In the genomic region with DNA sequence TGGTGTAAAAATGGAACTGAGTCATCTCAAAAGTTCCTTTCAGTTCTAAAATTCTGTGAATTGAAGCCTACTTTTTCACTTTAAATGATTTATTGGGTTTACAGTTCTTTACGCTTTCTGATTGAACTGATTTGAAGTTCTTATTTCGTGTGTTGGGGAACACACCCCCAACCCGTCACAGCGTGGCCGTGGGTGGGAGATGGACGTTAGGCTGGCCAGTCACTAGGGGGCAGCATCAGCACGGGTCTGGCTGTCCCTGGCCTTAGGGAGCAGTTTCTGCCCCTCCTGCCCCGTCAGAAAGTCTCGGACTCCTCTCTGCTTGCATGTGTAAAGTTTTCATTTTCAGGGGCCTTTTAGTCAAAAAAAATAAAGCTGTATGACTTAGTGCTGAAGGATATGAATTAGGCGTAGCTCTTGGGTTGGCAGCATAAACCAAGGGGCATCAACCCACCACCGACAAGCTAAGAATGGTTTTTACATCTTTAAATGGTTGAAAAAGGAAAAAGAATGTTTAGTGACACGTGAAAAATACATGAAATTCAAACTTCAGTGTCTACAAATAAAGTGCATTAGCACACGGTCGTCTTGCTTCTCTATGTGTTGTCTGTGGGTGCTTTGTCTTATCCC, we compare ENCODE assay signal across 9 cellular contexts.
DNase-seq lines count a peak whose midpoint lies in the region; ATAC-seq, FAIRE-seq and TF ChIP-seq lines count a peak whose summit lies in the region.
"Had no signal": no experiment of that assay in that cellular context is flagged by ENCODE, and none has a peak within 500 bp of the region (broad histone marks: within the 10 kb centered on the region; RNA-seq: fewer than 3 reads in every experiment).

No MANE protein-coding gene starts in this region.

- H3K9me3 Mint-ChIP-seq in Caco-2 (ENCODE audit: unreplicated experiment) = no peaks in the 10 kb centered on the region

- CTCF ChIA-PET in Caco-2 (lab: Charles Lee) = interaction anchor here (0.6 kb wide), 1 partner anchor 309 kb away, joined by 3 read pairs; no protein-coding TSS in a partner anchor

- no peaks in the 10 kb centered on the region for H3K36me3 Mint-ChIP-seq in Caco-2 (ENCODE audit: insufficient read depth, unreplicated experiment)

- H3K27ac Mint-ChIP-seq in Caco-2 (ENCODE audit: unreplicated experiment) = no peak overlapping the region

- intact Hi-C loops in Caco-2 (cut with micrococcal nuclease; ENCODE audit: unreplicated experiment) (loop anchor here (5.0 to 10.0 kb wide), 2 partner anchors 129 to 396 kb away; a partner anchor contains a TSS), tibial artery (cut with DNase I; ENCODE audit: low total_unique reads) (loop anchor here (2.0 to 10.0 kb wide), 4 partner anchors 51 to 401 kb away; a partner anchor contains a TSS)

- H3K27me3 Mint-ChIP-seq in Caco-2 (ENCODE audit: insufficient read depth, unreplicated experiment) = no peaks in the 10 kb centered on the region

- POLR2A ChIA-PET in Caco-2 (lab: Charles Lee) = no interaction called here

- H3K9me3 ChIP-seq in Caco-2 = no peaks in the 10 kb centered on the region
- H3K9me3 ChIP-seq in tibial artery = no peaks in the 10 kb centered on the region

- H3K4me1 Mint-ChIP-seq in Caco-2 (ENCODE audit: low read depth, unreplicated experiment) = peaks cover 7% of the 10 kb centered on the region

- BruUV-seq in Caco-2 (replicated peaks; lab: Mats Ljungman, UMichigan) = no TSS peak

- H3K4me3 ChIP-seq in Caco-2 (ENCODE audit: low read depth, low read length) (no peak overlapping the region), foreskin fibroblast (ENCODE audit: low read depth in 1 of 2, low read length in 2 of 2) (no peak overlapping the region), tibial artery (no peak overlapping the region)

- H3K27me3 ChIP-seq in Caco-2 (replicated peaks; ENCODE audit: control insufficient read depth, insufficient read depth, low read length) (no peaks in the 10 kb centered on the region), tibial artery (no peaks in the 10 kb centered on the region)

- ATAC-seq in omental fat pad (ENCODE audit: low FRiP score) = peak; percentile 76

- H3K36me3 ChIP-seq in Caco-2 (ENCODE audit: control insufficient read depth, insufficient read depth, low read length) (no peaks in the 10 kb centered on the region), tibial artery (peaks cover 0 to 12% (median 11%) of the 10 kb centered on the region in 3 donors)

- FAIRE-seq in HTR-8/SVneo (lab: Jason Lieb, UNC) = no peak
- FAIRE-seq: endometrium had no signal

- H3K4me1 ChIP-seq in Caco-2 (no peaks in the 10 kb centered on the region), tibial artery (peaks cover 0 to 19% (median 7%) of the 10 kb centered on the region in 4 donors)

- no peak overlapping the region for H3K4me3 Mint-ChIP-seq in Caco-2 (ENCODE audit: unreplicated experiment)

- TF ChIP-seq CTCF in Caco-2 (IDR thresholded peaks at IDR 0.05; ENCODE audit: insufficient read depth in 1 of 2, low read depth in 1 of 2, low read length in 1 of 2, severe bottlenecking in 1 of 2, unreplicated experiment in 1 of 2) (peak; percentile 64 to 66), GM20000 (IDR thresholded peaks at IDR 0.05; ENCODE audit: extremely low read depth, missing control alignments) (peak; percentile 76), foreskin fibroblast (IDR thresholded peaks at IDR 0.05; ENCODE audit: low read depth, low read length) (peak; percentile 94), omental fat pad (IDR thresholded peaks at IDR 0.05) (peak in 1 of 3 donors; percentile 20), tibial artery (IDR thresholded peaks at IDR 0.05) (peak; percentile 62 to 73)

- peak; percentile 46 to 65 for DNase-seq in Caco-2
- peak; percentile 83 for DNase-seq in GM20000 (ENCODE audit: low spot score)
- peak; percentile 67 for DNase-seq in HTR-8/SVneo (ENCODE audit: insufficient read length, low spot score)
- DNase-seq in RPMI7951 (ENCODE audit: low read depth) = peak; percentile 54
- peak; percentile 39 for DNase-seq in activated effector memory CD4-positive, alpha-beta T cell treated with Interleukin-2 at 50 U/mL for 16 hours
- DNase-seq in foreskin fibroblast = peak; percentile 61 to 88
- DNase-seq in omental fat pad (ENCODE audit: low spot score) = peak; percentile 57
- peak; percentile 52 to 76 for DNase-seq in tibial artery

- no peak overlapping the region for H3K27ac ChIP-seq in tibial artery
